ENCODE assay signal across 32 cellular contexts in genomic region chr2:231593666-231594065, GRCh38. TPM values are rescaled to one million over a fixed set of nuclear protein-coding genes. Genes with fewer than 3 reads are reported as not detected.
"Had no signal": no experiment of that assay in that cellular context is flagged by ENCODE, and none has a peak within 500 bp of the region (broad histone marks: within the 10 kb centered on the region; RNA-seq: fewer than 3 reads in every experiment).

No MANE protein-coding gene starts in this region.

- H3K4me3 ChIP-seq: ascending aorta, cardiac muscle cell had no signal

- DNase-seq: activated B cell treated with CpG ODN at 0.5 μM for 24 hours; activated CD4-positive, alpha-beta memory T cell treated with anti-CD3 and anti-CD28 coated beads, Interleukin-2, amount 10 ng/mL, durations not matched to agents 7 days and 5 days; activated CD4-positive, alpha-beta T cell treated with anti-CD3 and anti-CD28 coated beads for 4 hours; activated CD4-positive, alpha-beta T cell treated with anti-CD3 and anti-CD28 coated beads, Interleukin-2, amount 10 ng/mL, durations not matched to agents 24 days and 14 days; activated CD4-positive, alpha-beta T cell treated with anti-CD3 and anti-CD28 coated beads, Interleukin-2, amount 50 U/mL, for 1 hour; activated CD4-positive, alpha-beta T cell treated with anti-CD3 and anti-CD28 coated beads, Interleukin-2, amount 50 U/mL, for 48 hours; activated CD4-positive, CD25-positive, alpha-beta regulatory T cell treated with anti-CD3 and anti-CD28 coated beads, Interleukin-2, amount 50 U/mL, for 72 hours; activated CD8-positive, alpha-beta memory T cell treated with anti-CD3 and anti-CD28 coated beads for 24 hours; activated CD8-positive, alpha-beta memory T cell treated with anti-CD3 and anti-CD28 coated beads, Interleukin-2, amount 10 ng/mL, durations not matched to agents 7 days and 5 days; activated CD8-positive, alpha-beta memory T cell treated with anti-CD3 and anti-CD28 coated beads, Interleukin-2, amount 50 U/mL, for 48 hours; activated CD8-positive, alpha-beta T cell treated with anti-CD3 and anti-CD28 coated beads, Interleukin-2, amount 10 ng/mL, durations not matched to agents 7 days and 5 days; activated effector memory CD4-positive, alpha-beta T cell treated with Interleukin-2 at 50 U/mL for 16 hours; activated gamma-delta T cell; activated naive CD4-positive, alpha-beta T cell treated with anti-CD3 and anti-CD28 coated beads, Interleukin-2, amount 10 ng/mL, durations not matched to agents 7 days and 5 days; activated naive CD4-positive, alpha-beta T cell treated with Interleukin-2 at 50 U/mL for 16 hours; activated naive CD8-positive, alpha-beta T cell treated with anti-CD3 and anti-CD28 coated beads, Interleukin-2, amount 10 ng/mL, durations not matched to agents 7 days and 5 days; activated naive CD8-positive, alpha-beta T cell treated with anti-CD3 and anti-CD28 coated beads, Interleukin-2, amount 50 U/mL, for 24 hours; activated T-cell treated with anti-CD3 and anti-CD28 coated beads, Interleukin-2, amount 50 U/mL, for 24 hours; activated T-cell treated with anti-CD3 and anti-CD28 coated beads, Interleukin-2, amount 50 U/mL, for 48 hours; amygdala; anterior cingulate cortex; cerebellar nuclear complex; T-helper 2 cell; T-helper 9 cell had no signal

- H3K27ac ChIP-seq: ascending aorta, cardiac muscle cell, VCaP had no signal

- ATAC-seq: activated CD8-positive, alpha-beta memory T cell treated with anti-CD3 and anti-CD28 coated beads, Interleukin-2, amount 10 ng/mL, durations not matched to agents 7 days and 5 days; activated CD8-positive, alpha-beta T cell treated with anti-CD3 and anti-CD28 coated beads, Interleukin-2, amount 10 ng/mL, durations not matched to agents 7 days and 5 days; activated naive CD8-positive, alpha-beta T cell treated with anti-CD3 and anti-CD28 coated beads, Interleukin-2, amount 50 U/mL, for 24 hours had no signal

- FAIRE-seq: bronchial epithelial cell, TTC549 had no signal

- H3K27me3 ChIP-seq: ascending aorta, cardiac muscle cell had no signal

- H3K36me3 ChIP-seq: ascending aorta, cardiac muscle cell had no signal

- H3K9me3 ChIP-seq: ascending aorta had no signal

RNA-seq across cellular contexts. Expression of gene TEX44, which starts 1.0 kb away (rescaled TPM):
- total RNA-seq: activated B cell treated with CpG ODN at 0.5 μM for 24 hours; activated CD4-positive, alpha-beta memory T cell treated with anti-CD3 and anti-CD28 coated beads, Interleukin-2, amount 10 ng/mL, durations not matched to agents 7 days and 5 days; activated CD4-positive, alpha-beta T cell treated with anti-CD3 and anti-CD28 coated beads, Interleukin-2, amount 10 ng/mL, durations not matched to agents 24 days and 14 days; activated CD8-positive, alpha-beta memory T cell treated with anti-CD3 and anti-CD28 coated beads, Interleukin-2, amount 10 ng/mL, durations not matched to agents 7 days and 5 days; activated CD8-positive, alpha-beta T cell treated with anti-CD3 and anti-CD28 coated beads, Interleukin-2, amount 10 ng/mL, durations not matched to agents 7 days and 5 days; activated naive CD8-positive, alpha-beta T cell treated with anti-CD3 and anti-CD28 coated beads, Interleukin-2, amount 10 ng/mL, durations not matched to agents 7 days and 5 days; activated T-helper 2 cell treated with anti-CD3 and anti-CD28 coated beads, Interferon-gamma antibody, Interleukin-2, Interleukin-4, amounts not matched to agents 10 μg/mL and 5 μg/mL and 100 μg/mL, durations not matched to agents 14 hours and 24 hours and 36 hours; ascending aorta; bronchial epithelial cell; cardiac muscle cell; chondrocyte had no signal
- polyA plus RNA-seq: adipose tissue, cardiac muscle cell had no signal
